Comparison of ENCODE assay signal across 8 cellular contexts in genomic region chr16:16309488-16310292, GRCh38.
DNase-seq lines count a peak whose midpoint lies in the region; ATAC-seq and TF ChIP-seq lines count a peak whose summit lies in the region.
"Not testable (repeated sequence)": the region's sequence is repeated elsewhere in the genome, so short reads cannot be mapped to it uniquely, and the experiment has no call there.

No MANE protein-coding gene starts in this region.

- H3K27me3 ChIP-seq in CD4-positive, CD25-positive, alpha-beta regulatory T cell (ENCODE audit: control insufficient read depth, insufficient read depth, low read length); foreskin keratinocyte; lung (ENCODE audit: control insufficient read depth, insufficient read depth): not testable (repeated sequence)

- not testable (repeated sequence) for H3K4me3 Mint-ChIP-seq in CD4-positive, CD25-positive, alpha-beta regulatory T cell; activated CD8-positive, alpha-beta T cell treated with anti-CD3 and anti-CD28 coated beads for 36 hours; stimulated activated naive B cell treated with anti-CD40 and anti-IgM and Interleukin-4, amounts not matched to agents 10 μg/mL and 1 μg/mL and 100 μg/mL, for 72 hours

- CTCF ChIA-PET in activated CD8-positive, alpha-beta T cell treated with anti-CD3 and anti-CD28 coated beads for 36 hours (lab: Charles Lee), result not testable (repeated sequence)

- not testable (repeated sequence) for H3K9me3 ChIP-seq in CD4-positive, CD25-positive, alpha-beta regulatory T cell (ENCODE audit: control insufficient read depth in 2 of 2, low read length in 2 of 2); lung (ENCODE audit: control insufficient read depth in 2 of 2, insufficient read depth in 1 of 2, low read length in 1 of 2)

- H3K4me1 ChIP-seq in CD4-positive, CD25-positive, alpha-beta regulatory T cell (ENCODE audit: control insufficient read depth, insufficient read depth, low read length, poor library complexity, severe bottlenecking); foreskin keratinocyte; lung (ENCODE audit: control insufficient read depth in 2 of 2, insufficient read depth in 2 of 2, low read length in 2 of 2): not testable (repeated sequence)

- not testable (repeated sequence) for DNase-seq in CD4-positive, CD25-positive, alpha-beta regulatory T cell; activated CD8-positive, alpha-beta T cell treated with anti-CD3 and anti-CD28 coated beads for 36 hours; foreskin keratinocyte; lung (ENCODE audit: low spot score); stimulated activated naive B cell treated with anti-CD40 and anti-IgM and Interleukin-4, amounts not matched to agents 10 μg/mL and 1 μg/mL and 100 μg/mL, for 72 hours

- no CpG with 5 or more reads among the region's 87 CpGs for WGBS in lung, 2 donors

- H3K36me3 Mint-ChIP-seq in CD4-positive, CD25-positive, alpha-beta regulatory T cell; activated CD8-positive, alpha-beta T cell treated with anti-CD3 and anti-CD28 coated beads for 36 hours (ENCODE audit: low read depth); stimulated activated naive B cell treated with anti-CD40 and anti-IgM and Interleukin-4, amounts not matched to agents 10 μg/mL and 1 μg/mL and 100 μg/mL, for 72 hours: not testable (repeated sequence)

- H3K4me3 ChIP-seq in CD4-positive, CD25-positive, alpha-beta regulatory T cell (ENCODE audit: low read depth, low read length); lung: not testable (repeated sequence)

- H3K27ac Mint-ChIP-seq in CD4-positive, CD25-positive, alpha-beta regulatory T cell; activated CD8-positive, alpha-beta T cell treated with anti-CD3 and anti-CD28 coated beads for 36 hours; stimulated activated naive B cell treated with anti-CD40 and anti-IgM and Interleukin-4, amounts not matched to agents 10 μg/mL and 1 μg/mL and 100 μg/mL, for 72 hours: not testable (repeated sequence)

- not testable (repeated sequence) for H3K9me3 Mint-ChIP-seq in CD4-positive, CD25-positive, alpha-beta regulatory T cell; activated CD8-positive, alpha-beta T cell treated with anti-CD3 and anti-CD28 coated beads for 36 hours; stimulated activated naive B cell treated with anti-CD40 and anti-IgM and Interleukin-4, amounts not matched to agents 10 μg/mL and 1 μg/mL and 100 μg/mL, for 72 hours

- not testable (repeated sequence) for H3K36me3 ChIP-seq in CD4-positive, CD25-positive, alpha-beta regulatory T cell (ENCODE audit: control insufficient read depth, insufficient read depth, low read length); lung (ENCODE audit: control insufficient read depth in 2 of 2, insufficient read depth in 2 of 2, low read length in 2 of 2)

- intact Hi-C loops in activated CD8-positive, alpha-beta T cell treated with anti-CD3 and anti-CD28 coated beads for 36 hours (cut with micrococcal nuclease), result not testable (repeated sequence)

- H3K4me1 Mint-ChIP-seq in CD4-positive, CD25-positive, alpha-beta regulatory T cell; activated CD8-positive, alpha-beta T cell treated with anti-CD3 and anti-CD28 coated beads for 36 hours (ENCODE audit: low read depth); stimulated activated naive B cell treated with anti-CD40 and anti-IgM and Interleukin-4, amounts not matched to agents 10 μg/mL and 1 μg/mL and 100 μg/mL, for 72 hours: not testable (repeated sequence)

- TF ChIP-seq CTCF in activated CD8-positive, alpha-beta T cell treated with anti-CD3 and anti-CD28 coated beads for 36 hours (IDR thresholded peaks at IDR 0.05); foreskin keratinocyte (conservative IDR thresholded peaks at IDR 0.05); lung (IDR thresholded peaks at IDR 0.05; ENCODE audit: control extremely low read depth, extremely low read depth): not testable (repeated sequence)

- H3K27ac ChIP-seq in CD4-positive, CD25-positive, alpha-beta regulatory T cell (ENCODE audit: insufficient read depth, low read length, poor library complexity, severe bottlenecking); foreskin keratinocyte; lung (ENCODE audit: low read depth in 1 of 2, low read length in 1 of 2): not testable (repeated sequence)

- peak; percentile 91 to 92 for ATAC-seq in CD4-positive, CD25-positive, alpha-beta regulatory T cell (ENCODE audit: low read depth in 2 of 2)
- ATAC-seq in GM19397 (IDR thresholded peaks at IDR 0.05; ENCODE audit: unreplicated experiment), result peak; percentile 72
- peak; percentile 81 for ATAC-seq in HG02798 (IDR thresholded peaks at IDR 0.05; ENCODE audit: poor library complexity, unreplicated experiment)
- ATAC-seq in HG03520 (IDR thresholded peaks at IDR 0.05; ENCODE audit: unreplicated experiment), result peak; percentile 48
- peak; percentile 88 for ATAC-seq in activated CD8-positive, alpha-beta T cell treated with anti-CD3 and anti-CD28 coated beads for 36 hours
- peak; percentile 50 for ATAC-seq in foreskin keratinocyte
- ATAC-seq in lung (ENCODE audit: insufficient read depth, low FRiP score), result peak; percentile 83
- peak; percentile 84 for ATAC-seq in stimulated activated naive B cell treated with anti-CD40 and anti-IgM and Interleukin-4, amounts not matched to agents 10 μg/mL and 1 μg/mL and 100 μg/mL, for 72 hours (replicated peaks)

- POLR2A ChIA-PET in activated CD8-positive, alpha-beta T cell treated with anti-CD3 and anti-CD28 coated beads for 36 hours (lab: Charles Lee), result not testable (repeated sequence)

- not testable (repeated sequence) for H3K27me3 Mint-ChIP-seq in CD4-positive, CD25-positive, alpha-beta regulatory T cell; activated CD8-positive, alpha-beta T cell treated with anti-CD3 and anti-CD28 coated beads for 36 hours; stimulated activated naive B cell treated with anti-CD40 and anti-IgM and Interleukin-4, amounts not matched to agents 10 μg/mL and 1 μg/mL and 100 μg/mL, for 72 hours
